In the genomic region with DNA sequence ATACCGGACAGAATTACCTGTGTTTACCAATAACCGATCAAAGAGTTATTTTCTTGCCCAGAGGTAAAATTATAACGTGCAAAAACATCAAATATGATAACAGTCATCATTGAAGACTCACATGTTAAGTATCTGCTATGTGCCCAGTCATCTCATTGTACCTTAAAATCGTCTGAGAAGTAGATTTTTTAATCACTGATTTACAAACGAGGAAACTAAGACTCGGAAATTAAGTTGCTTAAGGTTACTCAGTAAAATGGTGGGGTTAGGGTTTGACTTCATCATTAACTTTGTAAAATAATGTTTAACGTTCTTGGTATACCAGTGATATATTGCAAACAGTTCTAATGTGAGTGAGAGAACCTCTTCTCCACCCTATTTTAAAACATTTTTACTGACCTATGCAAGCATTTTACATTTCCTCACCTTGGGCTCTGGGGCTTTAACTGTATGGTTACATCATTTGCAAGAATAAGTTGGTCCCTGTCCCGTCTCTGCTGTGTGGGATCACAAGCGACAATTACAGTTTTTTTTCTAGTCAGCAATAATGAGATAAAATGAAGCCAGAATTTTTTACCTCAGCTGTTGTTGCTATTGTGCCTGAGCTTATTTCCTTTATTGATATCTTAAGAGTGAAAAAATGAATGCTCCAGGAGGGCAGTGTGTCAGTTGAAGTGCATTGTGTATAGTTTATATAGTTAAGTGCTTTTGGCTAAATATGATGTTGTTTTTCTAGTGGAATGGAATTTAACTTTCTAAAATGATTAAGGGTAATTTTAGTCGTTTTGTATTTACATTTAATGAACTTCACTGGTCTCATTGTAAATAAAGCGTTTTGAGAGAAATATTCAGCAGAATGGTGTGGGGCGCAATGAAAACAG, we compare ENCODE assay signal across 8 cellular contexts. TPM values are rescaled to one million over a fixed set of nuclear protein-coding genes. Genes with fewer than 3 reads are reported as not detected.
A peak's percentile ranks its signal among the peaks of the same experiment; 100 is the strongest.
DNase-seq lines count a peak whose midpoint lies in the region; ATAC-seq, FAIRE-seq and TF ChIP-seq lines count a peak whose summit lies in the region.

No MANE protein-coding gene starts in this region.

- CTCF ChIA-PET in Calu3 (lab: Charles Lee), result interaction anchor here (0.6 kb wide), 1 partner anchor 75 kb away, joined by 6 read pairs; no protein-coding TSS in a partner anchor

- H3K4me3 Mint-ChIP-seq in Calu3 (ENCODE audit: low read depth, unreplicated experiment), result peak overlapping the region; percentile 94

- BruUV-seq in Calu3 (replicated peaks; lab: Mats Ljungman, UMichigan), result no TSS peak

- peak overlapping the region; percentile 99 for H3K27ac Mint-ChIP-seq in Calu3 (ENCODE audit: unreplicated experiment)

- TF ChIP-seq CTCF in Calu3 (IDR thresholded peaks at IDR 0.05; ENCODE audit: unreplicated experiment) (no peak), Loucy (conservative IDR thresholded peaks at IDR 0.05; ENCODE audit: low read length) (no peak), bronchial epithelial cell (IDR thresholded peaks at IDR 0.05; ENCODE audit: insufficient read depth, low read length, severe bottlenecking) (no peak)

- intact Hi-C loops in Calu3 (cut with micrococcal nuclease; ENCODE audit: unreplicated experiment), result no loop called here

- no peak for DNase-seq in Calu3
- DNase-seq in bronchial epithelial cell (ENCODE audit: low read depth), result peak; percentile 60
- peak; percentile 10 for DNase-seq in mucosa of gallbladder (ENCODE audit: low spot score)
- no peak for DNase-seq in stimulated activated naive CD4-positive, alpha-beta T cell (lab: John Stamatoyannopoulos, UW)

- no peak overlapping the region for H2AFZ ChIP-seq in Loucy (ENCODE audit: low read length)

- no peaks in the 10 kb centered on the region for H3K9me3 Mint-ChIP-seq in Calu3 (ENCODE audit: low read depth, unreplicated experiment)

- peak overlapping the region; percentile 81 for H3K4me2 ChIP-seq in Loucy (ENCODE audit: low read depth, low read length, poor library complexity, severe bottlenecking)

- peaks cover 49% of the 10 kb centered on the region for H4K20me1 ChIP-seq in Loucy (ENCODE audit: insufficient read depth, low read length, poor library complexity, severe bottlenecking)

- H3K79me2 ChIP-seq in Loucy (ENCODE audit: insufficient read depth, low read length), result peaks cover 74% of the 10 kb centered on the region

- H3F3A ChIP-seq in Loucy (ENCODE audit: low read depth), result no peaks in the 10 kb centered on the region

- H3K27me3 ChIP-seq in Loucy (ENCODE audit: insufficient read depth, low read length, poor library complexity, severe bottlenecking) (no peaks in the 10 kb centered on the region), bronchial epithelial cell (ENCODE audit: control insufficient read depth, insufficient read depth, low read length) (no peaks in the 10 kb centered on the region)

- H3K4me3 ChIP-seq in Loucy (ENCODE audit: low read length, poor library complexity, severe bottlenecking), result peak overlapping the region; percentile 86
- peak overlapping the region; percentile 47 for H3K4me3 ChIP-seq in bronchial epithelial cell (ENCODE audit: low read depth, low read length)

- H3K9ac ChIP-seq in Loucy (ENCODE audit: low read depth, low read length, poor library complexity, severe bottlenecking), result peak overlapping the region; percentile 91

- H3K9me3 ChIP-seq in Loucy (ENCODE audit: insufficient read depth, low read depth, low read length), result no peaks in the 10 kb centered on the region

- peaks cover 61% of the 10 kb centered on the region for H3K36me3 Mint-ChIP-seq in Calu3 (ENCODE audit: insufficient read depth, unreplicated experiment)

- peaks cover 37% of the 10 kb centered on the region for H3K4me1 ChIP-seq in Loucy (ENCODE audit: insufficient read depth, low read length, poor library complexity, severe bottlenecking)

- H3K36me3 ChIP-seq in Loucy (ENCODE audit: insufficient read depth, low read length), result no peaks in the 10 kb centered on the region
- H3K36me3 ChIP-seq in bronchial epithelial cell (ENCODE audit: control insufficient read depth, insufficient read depth, low read length), result no peaks in the 10 kb centered on the region

- ATAC-seq in HG03196 (IDR thresholded peaks at IDR 0.05; ENCODE audit: unreplicated experiment), result no peak
- ATAC-seq in GM19467 (IDR thresholded peaks at IDR 0.05; ENCODE audit: unreplicated experiment), result no peak
- ATAC-seq in GM21825 (IDR thresholded peaks at IDR 0.05; ENCODE audit: unreplicated experiment), result no peak

- H3K9me2 ChIP-seq in Loucy (replicated peaks; ENCODE audit: low read depth, low read length), result no peaks in the 10 kb centered on the region

- FAIRE-seq in bronchial epithelial cell (lab: Jason Lieb, UNC), result no peak

- H3K27me3 Mint-ChIP-seq in Calu3 (ENCODE audit: unreplicated experiment), result no peaks in the 10 kb centered on the region

- H3K4me1 Mint-ChIP-seq in Calu3 (ENCODE audit: low read depth, unreplicated experiment), result peaks cover 26% of the 10 kb centered on the region

RNA-seq across cellular contexts. Expression of a gene that starts 2.7 kb away (rescaled TPM):
- 36.6 and 37.8 TPM in 2 replicates for total RNA-seq in Calu3 (2022)
- total RNA-seq in bronchial epithelial cell, result 4.5 and 6.4 TPM in 2 replicates
- 33.2 TPM for total RNA-seq in mucosa of gallbladder

RNA-seq across cellular contexts. Expression of a gene that starts 45.3 kb away (rescaled TPM):
- 82.7 and 102 TPM in 2 replicates for total RNA-seq in Calu3 (2022)
- 30.0 and 33.2 TPM in 2 replicates for total RNA-seq in bronchial epithelial cell
- total RNA-seq in mucosa of gallbladder, result 50.8 TPM

Comparison
In these comparisons a context has a peak if more than half of its experiments do, and no peak if none do; other contexts are left out.
1. DNase-seq: peak in bronchial epithelial cell (single experiment) and mucosa of gallbladder (single experiment); none in Calu3 (single experiment) and stimulated activated naive CD4-positive, alpha-beta T cell (0 of 6).